20 cellular contexts compared by ENCODE assay signal in genomic region chr4:19577121-19577520, GRCh38.
A peak's percentile ranks its signal among the peaks of the same experiment; 100 is the strongest.
DNase-seq lines count a peak whose midpoint lies in the region; ATAC-seq and TF ChIP-seq lines count a peak whose summit lies in the region.
"Had no signal": no experiment of that assay in that cellular context is flagged by ENCODE, and none has a peak within 500 bp of the region (broad histone marks: within the 10 kb centered on the region; RNA-seq: fewer than 3 reads in every experiment).

No MANE protein-coding gene starts in this region.

- H3K4me3 Mint-ChIP-seq in mesothelial cell of epicardium: no peak overlapping the region
- H3K4me3 Mint-ChIP-seq: CD8-positive, alpha-beta memory T cell; IgD-negative memory B cell had no signal

- H3K27me3 Mint-ChIP-seq in mesothelial cell of epicardium (ENCODE audit: low read depth): no peaks in the 10 kb centered on the region
- H3K27me3 Mint-ChIP-seq: CD8-positive, alpha-beta memory T cell; IgD-negative memory B cell had no signal

- H3K36me3 Mint-ChIP-seq in mesothelial cell of epicardium: no peaks in the 10 kb centered on the region
- H3K36me3 Mint-ChIP-seq: CD8-positive, alpha-beta memory T cell; IgD-negative memory B cell had no signal

- H3K27ac Mint-ChIP-seq in mesothelial cell of epicardium: peak overlapping the region; percentile 45
- H3K27ac Mint-ChIP-seq: CD8-positive, alpha-beta memory T cell had no signal

- TF ChIP-seq CTCF in choroid plexus epithelial cell (conservative IDR thresholded peaks at IDR 0.05; ENCODE audit: low read depth, low read length): no peak
- no peak for TF ChIP-seq CTCF in foreskin fibroblast (IDR thresholded peaks at IDR 0.05; ENCODE audit: low read depth, low read length)
- no peak for TF ChIP-seq CTCF in mesothelial cell of epicardium (IDR thresholded peaks at IDR 0.05; ENCODE audit: unreplicated experiment)

- H3K4me3 ChIP-seq in choroid plexus epithelial cell (ENCODE audit: low read depth, low read length): no peak overlapping the region
- no peak overlapping the region for H3K4me3 ChIP-seq in foreskin fibroblast (ENCODE audit: low read depth in 1 of 2, low read length in 2 of 2)
- H3K4me3 ChIP-seq: BLaER1, PC-9, SK-N-MC had no signal

- H3K4me1 Mint-ChIP-seq in mesothelial cell of epicardium: peaks cover 34% of the 10 kb centered on the region
- H3K4me1 Mint-ChIP-seq: CD8-positive, alpha-beta memory T cell; IgD-negative memory B cell had no signal

- DNase-seq in EH (ENCODE audit: low read depth) (peak; percentile 13), choroid plexus epithelial cell (ENCODE audit: low read depth) (peak; percentile 36), foreskin fibroblast (peak; percentile 4 to 41), mesothelial cell of epicardium (ENCODE audit: low spot score in 2 of 2, unreplicated experiment in 2 of 2) (no peak), DMS 273 (lab: John Stamatoyannopoulos, UW; ENCODE audit: unreplicated experiment) (no peak), HuH-7 (ENCODE audit: low spot score) (no peak)
- DNase-seq: CD8-positive, alpha-beta memory T cell; DMS79 treated with DMSO at 0.1 percent for 48 hours; H7; Kasumi-1; MM.1S; NCI-H1092 treated with DMSO at 0.1 percent for 48 hours; NCI-H2081 treated with DMSO at 0.1 percent for 48 hours; NCI-H2227 treated with DMSO at 0.1 percent for 48 hours; NCI-H524; PC-9 had no signal

- ATAC-seq in GM19467 (IDR thresholded peaks at IDR 0.05; ENCODE audit: unreplicated experiment): no peak

- no peaks in the 10 kb centered on the region for H3K9me3 Mint-ChIP-seq in mesothelial cell of epicardium

Comparison
In these comparisons a context has a peak if more than half of its experiments do, and no peak if none do; other contexts are left out.
1. DNase-seq: peak in EH (single experiment), choroid plexus epithelial cell (single experiment) and foreskin fibroblast (2 of 2); none in mesothelial cell of epicardium (0 of 2), DMS 273 (single experiment) and HuH-7 (single experiment).